Comparison of ENCODE assay signal across 21 cellular contexts in genomic region chr2:237977380-237977779, GRCh38. TPM values are rescaled to one million over a fixed set of nuclear protein-coding genes. Genes with fewer than 3 reads are reported as not detected.
DNase-seq lines count a peak whose midpoint lies in the region; ATAC-seq and TF ChIP-seq lines count a peak whose summit lies in the region.
"Had no signal": no experiment of that assay in that cellular context is flagged by ENCODE, and none has a peak within 500 bp of the region (broad histone marks: within the 10 kb centered on the region; RNA-seq: fewer than 3 reads in every experiment).

No MANE protein-coding gene starts in this region.

- no peaks in the 10 kb centered on the region for H3K27me3 Mint-ChIP-seq in activated T-helper 17 cell treated with anti-CD3 and anti-CD28 coated beads, Interleukin-2, amount 50 U/mL, for 72 hours
- no peaks in the 10 kb centered on the region for H3K27me3 Mint-ChIP-seq in naive thymus-derived CD4-positive, alpha-beta T cell
- H3K27me3 Mint-ChIP-seq: naive B cell, progenitor cell of endocrine pancreas had no signal

- intact Hi-C loops in naive thymus-derived CD4-positive, alpha-beta T cell (cut with micrococcal nuclease): no loop called here
- intact Hi-C loops in esophagus squamous epithelium (cut with DNase I): no loop called here

- H3K4me3 ChIP-seq in naive thymus-derived CD4-positive, alpha-beta T cell (ENCODE audit: low read length): no peak overlapping the region
- H3K4me3 ChIP-seq in esophagus squamous epithelium: no peak overlapping the region
- H3K4me3 ChIP-seq: HAP-1, skin epidermis, suprapubic skin had no signal

- ATAC-seq in GM19397 (IDR thresholded peaks at IDR 0.05; ENCODE audit: unreplicated experiment): peak; percentile 55
- ATAC-seq in HG03460 (IDR thresholded peaks at IDR 0.05; ENCODE audit: unreplicated experiment): peak; percentile 59
- no peak for ATAC-seq in activated T-helper 17 cell treated with anti-CD3 and anti-CD28 coated beads, Interleukin-2, amount 50 U/mL, for 72 hours (replicated peaks)
- no peak for ATAC-seq in naive thymus-derived CD4-positive, alpha-beta T cell
- ATAC-seq: activated T-cell treated with anti-CD3 and anti-CD28 coated beads, Interleukin-2, amount 50 U/mL, for 72 hours had no signal

- H3K27ac Mint-ChIP-seq in activated T-helper 17 cell treated with anti-CD3 and anti-CD28 coated beads, Interleukin-2, amount 50 U/mL, for 72 hours: peak overlapping the region; percentile 76
- H3K27ac Mint-ChIP-seq in naive thymus-derived CD4-positive, alpha-beta T cell: peak overlapping the region in 8 of 9 donors; percentile 36 to 79 (median 54)
- H3K27ac Mint-ChIP-seq: activated T-cell treated with anti-CD3 and anti-CD28 coated beads, Interleukin-2, amount 50 U/mL, for 72 hours; progenitor cell of endocrine pancreas had no signal

- peaks cover 0 to 38% (median 0%) of the 10 kb centered on the region in 3 experiments for H3K36me3 ChIP-seq in naive thymus-derived CD4-positive, alpha-beta T cell (ENCODE audit: control insufficient read depth in 2 of 3, insufficient read depth in 3 of 3, low read length in 3 of 3)
- peaks cover 0 to 63% (median 0%) of the 10 kb centered on the region in 3 donors for H3K36me3 ChIP-seq in esophagus squamous epithelium

- no peak for TF ChIP-seq POLR2A in esophagus squamous epithelium (IDR thresholded peaks at IDR 0.05)

- POLR2A ChIA-PET in naive thymus-derived CD4-positive, alpha-beta T cell (lab: Charles Lee): interaction anchor here (0.6 to 4.4 kb wide), 2 partner anchors 8 to 11 kb away, joined by 3 to 17 read pairs; no protein-coding TSS in a partner anchor
- POLR2A ChIA-PET in GM10248 (lab: Yijun Ruan, JAX): no interaction called here

- CTCF ChIA-PET in naive thymus-derived CD4-positive, alpha-beta T cell (lab: Charles Lee): no interaction called here
- CTCF ChIA-PET in GM10248 (lab: Yijun Ruan, JAX): interaction anchor here (3.0 kb wide), 1 partner anchor 11 kb away, joined by 10 read pairs; no protein-coding TSS in a partner anchor

- no peak overlapping the region for H3K27ac ChIP-seq in naive thymus-derived CD4-positive, alpha-beta T cell (ENCODE audit: low read depth, low read length)
- no peak overlapping the region for H3K27ac ChIP-seq in esophagus squamous epithelium
- H3K27ac ChIP-seq: KMS-11, skin epidermis, suprapubic skin had no signal

- H3K4me1 ChIP-seq in naive thymus-derived CD4-positive, alpha-beta T cell (ENCODE audit: control insufficient read depth in 2 of 2, insufficient read depth in 2 of 2, low read length in 2 of 2): peaks cover 0 to 42% of the 10 kb centered on the region in 2 donors
- peaks cover 10 to 29% (median 15%) of the 10 kb centered on the region in 3 donors for H3K4me1 ChIP-seq in esophagus squamous epithelium
- H3K4me1 ChIP-seq: HAP-1 had no signal

- H3K36me3 Mint-ChIP-seq in activated T-helper 17 cell treated with anti-CD3 and anti-CD28 coated beads, Interleukin-2, amount 50 U/mL, for 72 hours (ENCODE audit: low read depth): peaks cover 56% of the 10 kb centered on the region
- H3K36me3 Mint-ChIP-seq in naive thymus-derived CD4-positive, alpha-beta T cell: peaks cover 13 to 36% (median 20%) of the 10 kb centered on the region in 5 donors

- no peak for TF ChIP-seq CTCF in esophagus squamous epithelium (IDR thresholded peaks at IDR 0.05)
- TF ChIP-seq CTCF in GM10248 (IDR thresholded peaks at IDR 0.05; ENCODE audit: control extremely low read depth, extremely low read depth, low read depth, missing control alignments): no peak

- no peak overlapping the region for H3K4me3 Mint-ChIP-seq in activated T-helper 17 cell treated with anti-CD3 and anti-CD28 coated beads, Interleukin-2, amount 50 U/mL, for 72 hours
- peak overlapping the region in 5 of 10 donors; percentile 3 to 69 (median 42) for H3K4me3 Mint-ChIP-seq in naive thymus-derived CD4-positive, alpha-beta T cell
- H3K4me3 Mint-ChIP-seq: activated T-cell treated with anti-CD3 and anti-CD28 coated beads, Interleukin-2, amount 50 U/mL, for 72 hours had no signal

- DNase-seq in naive thymus-derived CD4-positive, alpha-beta T cell: no peak
- DNase-seq in esophagus squamous epithelium (lab: John Stamatoyannopoulos, UW) (no peak), NCI-H345 (lab: John Stamatoyannopoulos, UW) (no peak), GM10248 (ENCODE audit: extremely low spot score) (no peak)
- DNase-seq: activated CD4-positive, alpha-beta T cell treated with anti-CD3 and anti-CD28 coated beads, Interleukin-2, amount 50 U/mL, for 48 hours; activated T-cell treated with anti-CD3 and anti-CD28 coated beads, Interleukin-2, amount 50 U/mL, for 72 hours; amniotic stem cell; Calu3; effector memory CD4-positive, alpha-beta T cell; naive B cell; NCI-H1417; NCI-H2171 treated with DMSO at 0.1 percent for 48 hours; stimulated activated CD4-positive, alpha-beta T cell treated with anti-CD3 and anti-CD28 coated beads, Interleukin-4, amount 100 ng/mL, for 1 hour had no signal

- whole genome bisulfite sequencing in esophagus squamous epithelium, 2 donors: 80 to 81% methylated on average over 1 to 2 of the region's 2 CpGs

- H3K9me3 ChIP-seq in naive thymus-derived CD4-positive, alpha-beta T cell (ENCODE audit: control insufficient read depth in 2 of 3, low read length in 3 of 3): no peaks in the 10 kb centered on the region
- H3K9me3 ChIP-seq in esophagus squamous epithelium: no peaks in the 10 kb centered on the region
- H3K9me3 ChIP-seq: HAP-1, suprapubic skin had no signal

- H3K27me3 ChIP-seq in naive thymus-derived CD4-positive, alpha-beta T cell (ENCODE audit: control insufficient read depth in 2 of 2, insufficient read depth in 2 of 2, low read length in 2 of 2): no peaks in the 10 kb centered on the region
- no peaks in the 10 kb centered on the region for H3K27me3 ChIP-seq in esophagus squamous epithelium
- H3K27me3 ChIP-seq: suprapubic skin had no signal

- peaks cover 29% of the 10 kb centered on the region for H3K4me1 Mint-ChIP-seq in activated T-helper 17 cell treated with anti-CD3 and anti-CD28 coated beads, Interleukin-2, amount 50 U/mL, for 72 hours
- H3K4me1 Mint-ChIP-seq in naive thymus-derived CD4-positive, alpha-beta T cell: peaks cover 50 to 77% (median 66%) of the 10 kb centered on the region in 7 donors

- no peaks in the 10 kb centered on the region for H3K9me3 Mint-ChIP-seq in activated T-helper 17 cell treated with anti-CD3 and anti-CD28 coated beads, Interleukin-2, amount 50 U/mL, for 72 hours
- no peaks in the 10 kb centered on the region for H3K9me3 Mint-ChIP-seq in naive thymus-derived CD4-positive, alpha-beta T cell
- H3K9me3 Mint-ChIP-seq: activated T-cell treated with anti-CD3 and anti-CD28 coated beads, Interleukin-2, amount 50 U/mL, for 72 hours; naive B cell had no signal

RNA-seq across cellular contexts. Expression of gene UBE2F, which starts 10.6 kb away (rescaled TPM):
- 10 to 100 TPM; 38.9 to 44.7 TPM for total RNA-seq in activated T-helper 17 cell treated with anti-CD3 and anti-CD28 coated beads, Interleukin-2, amount 50 U/mL, for 72 hours
- 10 to 100 TPM; 42.5 to 80.9 (median 48.3) TPM for total RNA-seq in naive thymus-derived CD4-positive, alpha-beta T cell
- polyA plus RNA-seq in naive thymus-derived CD4-positive, alpha-beta T cell: 100 to 1,000 TPM in 1 of 2 donors, 10 to 100 TPM in 1; 95.6 to 114 TPM
- 10 to 100 TPM; 54.9 to 84.7 (median 64.8) TPM for total RNA-seq in esophagus squamous epithelium

Comparison
In these comparisons a context has a peak if more than half of its experiments do, and no peak if none do; other contexts are left out.
1. ATAC-seq: peak in GM19397 (single experiment) and HG03460 (single experiment); none in activated T-helper 17 cell treated with anti-CD3 and anti-CD28 coated beads, Interleukin-2, amount 50 U/mL, for 72 hours (single experiment) and naive thymus-derived CD4-positive, alpha-beta T cell (single experiment).